13 cellular contexts compared by ENCODE assay signal in the genomic region with DNA sequence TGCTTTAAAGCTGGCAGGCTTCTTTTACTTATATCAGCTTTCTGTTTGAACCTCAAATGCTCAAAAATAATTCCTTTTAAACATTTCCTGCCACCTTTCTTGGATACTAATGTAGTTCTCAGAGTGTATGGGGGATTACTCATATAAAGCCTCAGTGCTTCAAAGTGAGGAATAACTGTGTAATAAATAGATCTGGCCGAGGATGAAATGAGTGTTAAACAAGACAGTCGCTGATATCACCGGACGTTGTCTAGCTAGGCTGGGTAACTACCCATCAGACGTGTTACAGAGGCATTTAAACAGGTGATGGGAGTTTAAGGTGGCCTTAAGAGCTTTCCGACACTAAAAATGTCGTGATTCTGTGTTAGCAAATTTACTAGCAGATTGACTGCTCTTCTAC. TPM values are rescaled to one million over a fixed set of nuclear protein-coding genes. Genes with fewer than 3 reads are reported as not detected.
DNase-seq lines count a peak whose midpoint lies in the region; ATAC-seq and TF ChIP-seq lines count a peak whose summit lies in the region.
"Had no signal": no experiment of that assay in that cellular context is flagged by ENCODE, and none has a peak within 500 bp of the region (broad histone marks: within the 10 kb centered on the region; RNA-seq: fewer than 3 reads in every experiment).

No MANE protein-coding gene starts in this region.

- H3K27me3 Mint-ChIP-seq in activated naive CD8-positive, alpha-beta T cell = no peaks in the 10 kb centered on the region
- no peaks in the 10 kb centered on the region for H3K27me3 Mint-ChIP-seq in endodermal cell (ENCODE audit: insufficient read depth)

- no peaks in the 10 kb centered on the region for H3K4me1 ChIP-seq in ovary (ENCODE audit: insufficient read depth)
- H3K4me1 ChIP-seq in endodermal cell (ENCODE audit: control insufficient read depth, insufficient read depth, low read length) = no peaks in the 10 kb centered on the region
- no peaks in the 10 kb centered on the region for H3K4me1 ChIP-seq in ascending aorta

- H3K4me3 ChIP-seq in ovary (no peak overlapping the region), endodermal cell (ENCODE audit: low read length) (no peak overlapping the region), ascending aorta (no peak overlapping the region)

- H3K9me3 Mint-ChIP-seq in activated naive CD8-positive, alpha-beta T cell (ENCODE audit: low read depth) = no peaks in the 10 kb centered on the region
- no peaks in the 10 kb centered on the region for H3K9me3 Mint-ChIP-seq in endodermal cell
- H3K9me3 Mint-ChIP-seq: brain had no signal

- ATAC-seq in GM19043 (IDR thresholded peaks at IDR 0.05; ENCODE audit: low read depth, unreplicated experiment) (peak; percentile 47), HG03103 (IDR thresholded peaks at IDR 0.05; ENCODE audit: low read depth, unreplicated experiment) (peak; percentile 42)
- ATAC-seq: Right ventricle myocardium inferior had no signal

- peak; percentile 50 for DNase-seq in GM13976 (ENCODE audit: low spot score)
- no peak for DNase-seq in ovary
- no peak for DNase-seq in SIG-M5 (lab: John Stamatoyannopoulos, UW)
- no peak for DNase-seq in endodermal cell
- no peak for DNase-seq in ascending aorta (ENCODE audit: low spot score in 2 of 2)
- DNase-seq: Calu3; stimulated activated CD8-positive, alpha-beta memory T cell treated with anti-CD3 and anti-CD28 coated beads, Interleukin-4, amount 100 ng/mL, for 48 hours had no signal

- no peaks in the 10 kb centered on the region for H3K27me3 ChIP-seq in ovary
- H3K27me3 ChIP-seq in endodermal cell (ENCODE audit: control insufficient read depth, insufficient read depth, low read length, poor library complexity, severe bottlenecking) = no peaks in the 10 kb centered on the region
- no peaks in the 10 kb centered on the region for H3K27me3 ChIP-seq in ascending aorta

- H3K4me3 Mint-ChIP-seq in activated naive CD8-positive, alpha-beta T cell = peak overlapping the region; percentile 5
- no peak overlapping the region for H3K4me3 Mint-ChIP-seq in endodermal cell
- H3K4me3 Mint-ChIP-seq: brain had no signal

- peaks cover 3% of the 10 kb centered on the region for H3K36me3 Mint-ChIP-seq in activated naive CD8-positive, alpha-beta T cell
- no peaks in the 10 kb centered on the region for H3K36me3 Mint-ChIP-seq in endodermal cell (ENCODE audit: low read depth)
- H3K36me3 Mint-ChIP-seq: brain had no signal

- TF ChIP-seq EP300 in ovary (IDR thresholded peaks at IDR 0.05) = no peak

- H3K36me3 ChIP-seq in ovary = no peaks in the 10 kb centered on the region
- H3K36me3 ChIP-seq in endodermal cell (ENCODE audit: control insufficient read depth, insufficient read depth, low read length) = no peaks in the 10 kb centered on the region
- H3K36me3 ChIP-seq in ascending aorta = no peaks in the 10 kb centered on the region

- H3K9me3 ChIP-seq in ovary (no peaks in the 10 kb centered on the region), endodermal cell (ENCODE audit: control insufficient read depth, low read length) (no peaks in the 10 kb centered on the region), ascending aorta (no peaks in the 10 kb centered on the region)

- in situ Hi-C loops in GM13976 (cut with MboI; ENCODE audit: low sequenced_read_pairs, unreplicated experiment) = no loop called here

- TF ChIP-seq CTCF in GM13976 (IDR thresholded peaks at IDR 0.05; ENCODE audit: borderline replicate concordance, control extremely low read depth, extremely low read depth, insufficient read depth, missing control alignments) (no peak), ovary (IDR thresholded peaks at IDR 0.05) (no peak), endodermal cell (conservative IDR thresholded peaks at IDR 0.05) (no peak), ascending aorta (IDR thresholded peaks at IDR 0.05) (no peak)

- peak overlapping the region; percentile 81 for H3K27ac Mint-ChIP-seq in activated naive CD8-positive, alpha-beta T cell
- no peak overlapping the region for H3K27ac Mint-ChIP-seq in endodermal cell
- H3K27ac Mint-ChIP-seq: brain had no signal

- no peak overlapping the region for H3K27ac ChIP-seq in ovary
- no peak overlapping the region for H3K27ac ChIP-seq in endodermal cell (ENCODE audit: low read depth, low read length)
- H3K27ac ChIP-seq in ascending aorta = no peak overlapping the region
- H3K27ac ChIP-seq: epithelial cell of prostate had no signal

- intact Hi-C loops in ovary (cut with DNase I) = no loop called here
- intact Hi-C loops in ascending aorta (cut with DNase I) = no loop called here

- 73 to 80% (median 77%) methylated on average over 7 of the region's 7 CpGs for WGBS in ovary, 3 donors
- 92 to 96% methylated on average over 6 to 7 of the region's 7 CpGs for WGBS in endodermal cell (ENCODE audit: insufficient coverage in 1 of 2, insufficient read length in 1 of 2), 2 experiments

- no peak for TF ChIP-seq POLR2A in ovary (IDR thresholded peaks at IDR 0.05)

- H3K4me1 Mint-ChIP-seq in activated naive CD8-positive, alpha-beta T cell (ENCODE audit: low read depth) = peaks cover 60% of the 10 kb centered on the region
- H3K4me1 Mint-ChIP-seq in endodermal cell = peaks cover 6% of the 10 kb centered on the region
- H3K4me1 Mint-ChIP-seq: brain had no signal

- H3K9ac ChIP-seq in endodermal cell (ENCODE audit: extremely low read depth, low read length, poor library complexity, severe bottlenecking) = no peak overlapping the region

RNA-seq across cellular contexts. Expression of a gene that starts 53.1 kb away (rescaled TPM):
- total RNA-seq in ovary (10 to 100 TPM in 3 of 7 donors, 1 to 10 TPM in 4; 5.6 to 18.4 (median 10.0) TPM), endodermal cell (10 to 100 TPM; 62.5 to 67.5 TPM), ascending aorta (0.96 TPM)
- 1 to 10 TPM; 7.1 to 8.1 TPM for polyA plus RNA-seq in ovary
- polyA plus RNA-seq in endodermal cell (2013, experiment 1 of 2) = 144 TPM
- polyA plus RNA-seq in endodermal cell (2013, experiment 2 of 2) = 124 TPM
